19 cellular contexts compared by ENCODE assay signal in the genomic region with DNA sequence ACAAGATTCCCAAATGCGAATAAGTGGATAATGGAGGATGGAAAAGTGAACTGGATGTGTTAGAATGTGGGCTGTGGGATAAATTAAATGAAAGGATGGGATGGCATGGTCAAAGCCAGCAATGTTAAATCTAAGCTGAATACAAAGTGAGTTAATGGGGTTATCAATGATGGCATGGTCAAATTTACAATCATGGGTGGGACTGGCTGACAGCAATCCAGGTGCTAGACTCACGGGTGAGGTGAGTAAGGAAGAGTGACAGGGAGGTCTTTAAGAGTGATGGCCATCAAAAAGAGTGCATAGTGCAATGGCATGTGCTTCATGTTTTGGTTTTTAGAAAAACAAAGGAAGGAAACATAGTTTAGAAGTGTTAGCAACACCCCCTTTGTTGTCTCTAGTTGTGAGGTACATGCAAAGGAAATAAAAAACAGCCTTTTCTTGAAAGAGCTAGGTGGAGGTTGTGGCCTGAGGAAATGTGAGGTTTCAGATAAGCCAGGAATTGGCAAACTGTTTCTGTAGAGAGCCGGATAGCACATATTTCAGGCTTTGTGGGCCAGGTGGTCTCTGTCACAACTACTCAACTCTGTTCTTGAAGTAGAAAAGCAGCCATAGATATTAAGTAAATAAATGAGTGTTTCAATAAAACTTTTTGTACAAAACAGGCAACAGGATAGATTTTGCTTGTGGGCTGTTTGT.
"Had no signal": no experiment of that assay in that cellular context is flagged by ENCODE, and none has a peak within 500 bp of the region (broad histone marks: within the 10 kb centered on the region; RNA-seq: fewer than 3 reads in every experiment).

No MANE protein-coding gene starts in this region.

- H3K27me3 Mint-ChIP-seq: activated T-cell treated with anti-CD3 and anti-CD28 coated beads, Interleukin-2, amount 50 U/mL, for 24 hours; activated T-helper 17 cell treated with anti-CD3 and anti-CD28 coated beads, Interleukin-2, amount 50 U/mL, for 72 hours; brain had no signal

- H3K4me1 Mint-ChIP-seq: activated T-helper 17 cell treated with anti-CD3 and anti-CD28 coated beads, Interleukin-2, amount 50 U/mL, for 72 hours had no signal

- DNase-seq: activated CD4-positive, alpha-beta T cell treated with anti-CD3 and anti-CD28 coated beads for 1 hour; activated CD4-positive, alpha-beta T cell treated with anti-CD3 and anti-CD28 coated beads, Interleukin-2, amount 50 U/mL, for 1 hour; activated T-cell treated with anti-CD3 and anti-CD28 coated beads, Interleukin-2, amount 50 U/mL, for 24 hours; aorta; caudate nucleus; dermis blood vessel endothelial cell; effector CD8-positive, alpha-beta T cell; left lung; mucosa of descending colon; stimulated activated CD4-positive, alpha-beta T cell treated with anti-CD3 and anti-CD28 coated beads, Interleukin-4, amount 100 ng/mL, for 24 hours; stimulated activated naive CD4-positive, alpha-beta T cell treated with Interleukin-2 at 50 U/mL for 16 hours; T-helper 1 cell; upper lobe of right lung had no signal

- H3K27ac Mint-ChIP-seq: activated naive CD4-positive, alpha-beta T cell treated with anti-CD3 and anti-CD28 coated beads, Interleukin-2, amount 50 U/mL, for 72 hours; activated T-cell treated with anti-CD3 and anti-CD28 coated beads, Interleukin-2, amount 50 U/mL, for 24 hours; activated T-helper 17 cell treated with anti-CD3 and anti-CD28 coated beads, Interleukin-2, amount 50 U/mL, for 72 hours; brain had no signal

- H3K36me3 Mint-ChIP-seq: activated naive CD4-positive, alpha-beta T cell treated with anti-CD3 and anti-CD28 coated beads, Interleukin-2, amount 50 U/mL, for 72 hours; brain; immature natural killer cell had no signal

- H3K36me3 ChIP-seq: left lung, prostate gland, upper lobe of right lung had no signal

- H3K4me3 ChIP-seq: left lung, mucosa of descending colon, prostate gland, upper lobe of right lung had no signal

- H3K27me3 ChIP-seq: left lung, upper lobe of right lung had no signal

- H3K9me3 Mint-ChIP-seq: brain, neural crest cell had no signal

- H3K4me1 ChIP-seq: left lung, prostate gland, upper lobe of right lung had no signal

- ATAC-seq: activated naive CD4-positive, alpha-beta T cell treated with anti-CD3 and anti-CD28 coated beads, Interleukin-2, amount 50 U/mL, for 72 hours; activated T-helper 17 cell treated with anti-CD3 and anti-CD28 coated beads, Interleukin-2, amount 50 U/mL, for 72 hours; mucosa of descending colon; upper lobe of right lung had no signal

- H3K9me3 ChIP-seq: left lung, mucosa of descending colon, prostate gland, upper lobe of right lung had no signal

- H3K4me3 Mint-ChIP-seq: activated T-cell treated with anti-CD3 and anti-CD28 coated beads, Interleukin-2, amount 50 U/mL, for 24 hours; activated T-helper 17 cell treated with anti-CD3 and anti-CD28 coated beads, Interleukin-2, amount 50 U/mL, for 72 hours; brain; neural crest cell had no signal

- H3K27ac ChIP-seq: left lung, prostate gland, upper lobe of right lung had no signal
